ENCODE assay signal across 1 cellular context in the genomic region with DNA sequence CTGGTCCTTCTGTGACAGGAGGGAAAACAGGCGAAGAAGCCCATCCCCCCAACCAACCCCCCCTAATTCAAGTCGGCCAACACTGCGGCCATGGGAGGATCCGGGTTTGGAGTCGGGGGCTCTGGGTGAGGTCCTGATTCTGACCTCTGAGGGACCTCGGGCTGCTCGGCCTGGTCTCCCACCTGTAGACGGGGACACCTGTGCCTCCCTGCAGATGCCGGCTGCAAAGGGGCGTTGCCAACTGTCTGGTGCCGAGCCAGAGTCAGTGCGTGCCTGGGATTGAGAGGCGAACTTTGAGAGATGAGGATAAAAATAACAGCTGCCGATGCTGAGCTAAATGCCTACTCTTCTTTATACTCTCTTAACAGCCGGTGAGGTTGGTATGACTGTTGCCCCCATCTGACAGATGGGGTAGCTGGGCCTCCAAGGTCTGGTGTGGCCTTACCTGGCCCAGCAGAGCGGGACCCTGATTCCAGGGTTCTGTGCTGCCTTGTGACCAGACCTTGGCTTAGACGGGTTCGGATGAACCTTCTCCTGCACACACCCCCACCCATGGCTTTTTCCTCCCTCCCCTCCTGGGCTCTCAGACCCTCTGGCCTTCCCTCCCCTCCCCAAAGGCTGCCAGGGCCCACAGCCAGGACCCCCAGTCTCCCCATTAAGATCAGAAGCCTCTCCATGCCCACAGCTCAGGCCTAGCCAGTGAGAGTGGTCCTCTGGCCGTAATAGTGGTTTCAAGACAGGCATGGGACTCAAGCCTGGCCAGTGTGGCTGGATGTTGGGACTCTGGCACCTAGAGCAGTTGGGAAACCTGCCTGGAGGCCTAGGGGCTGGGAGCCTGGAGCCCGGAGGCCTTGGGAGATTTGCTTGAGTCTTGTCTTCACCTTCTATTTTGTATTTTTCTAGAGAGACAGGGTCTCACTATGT.
TF ChIP-seq lines count a peak whose summit lies in the region.

No MANE protein-coding gene starts in this region.

TF ChIP-seq in SK-N-SH, 30 proteins besides CTCF, POLR2A, EP300 and RAD21:
- no peak for TF ChIP-seq REST (IDR thresholded peaks at IDR 0.05; ENCODE audit: low read depth, low read length)
- no peak for TF ChIP-seq GABPA (IDR thresholded peaks at IDR 0.05; ENCODE audit: low read depth)
- TF ChIP-seq SMC3 (IDR thresholded peaks at IDR 0.05; ENCODE audit: low read depth, low read length), result no peak
- no peak for TF ChIP-seq MEF2A (IDR thresholded peaks at IDR 0.05; ENCODE audit: borderline replicate concordance, low read depth)
- no peak for TF ChIP-seq MXI1 (IDR thresholded peaks at IDR 0.05; ENCODE audit: low read depth, low read length)
- no peak for TF ChIP-seq TEAD4 (IDR thresholded peaks at IDR 0.05; ENCODE audit: borderline replicate concordance, insufficient read depth)
- TF ChIP-seq FOXJ3 (CRISPR knock-in tag; IDR thresholded peaks at IDR 0.05), result no peak
- no peak for TF ChIP-seq TAF1 (IDR thresholded peaks at IDR 0.05; ENCODE audit: borderline replicate concordance, low read depth, low read length)
- no peak for TF ChIP-seq NFIC (IDR thresholded peaks at IDR 0.05; ENCODE audit: borderline replicate concordance)
- TF ChIP-seq USF2 (IDR thresholded peaks at IDR 0.05; ENCODE audit: borderline replicate concordance, low read depth, low read length), result no peak
- no peak for TF ChIP-seq YY1 (IDR thresholded peaks at IDR 0.05; ENCODE audit: low read depth)
- no peak for TF ChIP-seq ZBTB33 (IDR thresholded peaks at IDR 0.05; ENCODE audit: borderline replicate concordance, low read depth)
